ENCODE assay signal across 26 cellular contexts in genomic region chr14:100250732-100251465, GRCh38. TPM values are rescaled to one million over a fixed set of nuclear protein-coding genes. Genes with fewer than 3 reads are reported as not detected.
DNase-seq lines count a peak whose midpoint lies in the region; ATAC-seq, FAIRE-seq and TF ChIP-seq lines count a peak whose summit lies in the region.
"Had no signal": no experiment of that assay in that cellular context is flagged by ENCODE, and none has a peak within 500 bp of the region (broad histone marks: within the 10 kb centered on the region; RNA-seq: fewer than 3 reads in every experiment).

No MANE protein-coding gene starts in this region.

- H4K5ac ChIP-seq in mesendoderm (ENCODE audit: low read length), result no peak overlapping the region

- H3K79me2 ChIP-seq in K562 (ENCODE audit: control insufficient read depth, insufficient read depth, low read length), result peaks cover 98% of the 10 kb centered on the region
- H3K79me2 ChIP-seq in mesendoderm (ENCODE audit: control insufficient read depth, insufficient read depth, low read length), result peaks cover 93% of the 10 kb centered on the region
- peaks cover 98% of the 10 kb centered on the region for H3K79me2 ChIP-seq in osteoblast (ENCODE audit: insufficient read depth, low read length)

- peaks cover 7 to 15% of the 10 kb centered on the region in 2 experiments; a peak in 4 of 5 replicates for H3K4me1 ChIP-seq in K562 (replicated peaks in 1 of 2; ENCODE audit: control insufficient read depth in 2 of 2, insufficient read depth in 2 of 2, low read length in 2 of 2)
- peaks cover 13% of the 10 kb centered on the region for H3K4me1 ChIP-seq in mesendoderm (ENCODE audit: control insufficient read depth, low read depth, low read length)
- H3K4me1 ChIP-seq in osteoblast (ENCODE audit: insufficient read depth, low read length), result no peaks in the 10 kb centered on the region

- no peaks in the 10 kb centered on the region for H3K27me3 ChIP-seq in K562 (ENCODE audit: control insufficient read depth in 2 of 2, insufficient read depth in 2 of 2, low read length in 2 of 2)
- no peaks in the 10 kb centered on the region for H3K27me3 ChIP-seq in mesendoderm (ENCODE audit: insufficient read depth, low read length, poor library complexity)
- no peaks in the 10 kb centered on the region for H3K27me3 ChIP-seq in osteoblast (ENCODE audit: insufficient read depth, low read length)
- H3K27me3 ChIP-seq: BLaER1 treated with 17β-estradiol and CSF1 and Interleukin-3, amounts not matched to agents 10 nM and 100 nM; dorsolateral prefrontal cortex; heart right ventricle; spleen; tibial nerve had no signal

- peaks cover 5% of the 10 kb centered on the region for H3K79me1 ChIP-seq in mesendoderm (ENCODE audit: low read length)

- intact Hi-C loops in K562 (cut with micrococcal nuclease), result no loop called here

- H3K23ac ChIP-seq in mesendoderm (ENCODE audit: low read length), result no peak overlapping the region

- H2BK5ac ChIP-seq in mesendoderm (ENCODE audit: low read length), result no peak overlapping the region

- no peak overlapping the region for H3K9ac ChIP-seq in K562 (ENCODE audit: insufficient read depth in 1 of 2, low read depth in 2 of 2, low read length in 2 of 2)
- no peak overlapping the region for H3K9ac ChIP-seq in mesendoderm (ENCODE audit: low read length)
- H3K9ac ChIP-seq: BLaER1 treated with 17β-estradiol and CSF1 and Interleukin-3, amounts not matched to agents 10 nM and 100 nM had no signal

- BruUV-seq in K562 (replicated peaks; lab: Mats Ljungman, UMichigan), result no TSS peak

- in situ Hi-C loops in K562 (cut with MboI), result no loop called here

- no peak overlapping the region for H2AFZ ChIP-seq in K562 (ENCODE audit: low read depth, low read length)
- no peak overlapping the region for H2AFZ ChIP-seq in osteoblast (ENCODE audit: low read length)

- no peak for TF ChIP-seq EP300 in K562 (IDR thresholded peaks at IDR 0.05; ENCODE audit: low read length)

- WGBS in K562 (ENCODE audit: insufficient coverage, low coverage, missing lambda C conversion rate), result 82% methylated on average over 1 of the region's 2 CpGs
- WGBS in mesendoderm (ENCODE audit: extremely low coverage, insufficient coverage, low lambda C conversion rate), result no CpG with 5 or more reads among the region's 2 CpGs

- ATAC-seq in K562 (no peak), GM18498 (IDR thresholded peaks at IDR 0.05; ENCODE audit: unreplicated experiment) (no peak)
- ATAC-seq: heart right ventricle; stimulated activated naive CD8-positive, alpha-beta T cell treated with anti-CD3 and anti-CD28 coated beads, Interleukin-15, amount 100 ng/mL, for 72 hours had no signal

- peaks cover 42% of the 10 kb centered on the region; the same call in 2 of the 3 replicates for H3K36me3 ChIP-seq in K562 (ENCODE audit: control insufficient read depth, insufficient read depth, low read length)
- no peaks in the 10 kb centered on the region for H3K36me3 ChIP-seq in mesendoderm (ENCODE audit: control insufficient read depth, insufficient read depth, low read length)
- no peaks in the 10 kb centered on the region for H3K36me3 ChIP-seq in osteoblast (ENCODE audit: insufficient read depth, low read length)
- H3K36me3 ChIP-seq: left ventricle myocardium inferior, spleen, tibial nerve had no signal

- no peak overlapping the region for H3K56ac ChIP-seq in mesendoderm (ENCODE audit: low read length)

- TF ChIP-seq POLR2A in GM12891 (IDR thresholded peaks at IDR 0.05; ENCODE audit: low read depth, low read length) (no peak), K562 (conservative IDR thresholded peaks at IDR 0.05) (no peak)

- H3K27ac ChIP-seq in 22Rv1, result 0 out of 2 replicates have a peak overlapping the region, but pooled peaks have one; percentile 4
- peak overlapping the region; percentile 24; the same call in 1 of the 3 replicates for H3K27ac ChIP-seq in K562 (ENCODE audit: extremely low read depth, low read depth, low read length)
- H3K27ac ChIP-seq in mesendoderm (ENCODE audit: low read depth, low read length), result no peak overlapping the region
- no peak overlapping the region for H3K27ac ChIP-seq in osteoblast (ENCODE audit: low read depth, low read length)
- H3K27ac ChIP-seq: BLaER1 treated with 17β-estradiol and CSF1 and Interleukin-3, amounts not matched to agents 10 nM and 100 nM; dorsolateral prefrontal cortex; epithelial cell of prostate; heart right ventricle; left ventricle myocardium inferior; tibial nerve had no signal

- H3K4ac ChIP-seq in mesendoderm (ENCODE audit: low read depth, low read length), result no peak overlapping the region

- POLR2A ChIA-PET in K562 (lab: Yijun Ruan, JAX), result interaction anchor here (1.1 kb wide), 1 partner anchor 9 kb away, joined by 3 read pairs; no protein-coding TSS in a partner anchor

- H4K8ac ChIP-seq in mesendoderm (ENCODE audit: low read depth, low read length), result no peak overlapping the region

- H3K9me3 ChIP-seq in K562 (replicated peaks; ENCODE audit: control insufficient read depth, insufficient read depth, low read depth, low read length) (no peaks in the 10 kb centered on the region), osteoblast (ENCODE audit: low read depth, low read length) (no peaks in the 10 kb centered on the region)
- H3K9me3 ChIP-seq: BLaER1 treated with 17β-estradiol and CSF1 and Interleukin-3, amounts not matched to agents 10 nM and 100 nM; heart right ventricle; left ventricle myocardium inferior; spleen; tibial nerve had no signal

- no peak for DNase-seq in GM12891 (ENCODE audit: insufficient read length, low spot score)
- DNase-seq in K562 (ENCODE audit: extremely low read depth in 1 of 4, low spot score in 3 of 4), result no peak
- DNase-seq in mesendoderm, result peak; percentile 22
- DNase-seq in hypothalamus (lab: John Stamatoyannopoulos, UW), result no peak
- no peak for DNase-seq in OCI-M2 (lab: John Stamatoyannopoulos, UW; ENCODE audit: unreplicated experiment)
- DNase-seq in osteoblast (ENCODE audit: insufficient read length, low spot score, missing footprints), result no peak
- DNase-seq: ACHN; anterior cingulate cortex; caudate nucleus; dorsolateral prefrontal cortex; heart right ventricle; immature natural killer cell; KBM-7; left ventricle myocardium inferior; NCI-H2171; NCI-H526 treated with DMSO at 0.1 percent for 48 hours; retina; RPMI8226; spleen; stimulated activated CD4-positive, alpha-beta T cell treated with anti-CD3 and anti-CD28 coated beads, Interleukin-4, amount 100 ng/mL, for 1 hour; stimulated activated naive CD8-positive, alpha-beta T cell treated with anti-CD3 and anti-CD28 coated beads, Interleukin-15, amount 100 ng/mL, for 72 hours had no signal

- CTCF ChIA-PET in K562 (lab: Yijun Ruan, JAX; ENCODE audit: low intra/inter-chr PET ratio), result no interaction called here

- H2BK120ac ChIP-seq in mesendoderm (ENCODE audit: low read depth, low read length), result no peak overlapping the region

- no peaks in the 10 kb centered on the region for H3K9me1 ChIP-seq in K562 (ENCODE audit: control insufficient read depth, insufficient read depth, low read length)

- no peak for TF ChIP-seq CTCF in 22Rv1 (IDR thresholded peaks at IDR 0.05)
- no peak for TF ChIP-seq CTCF in K562 (IDR thresholded peaks at IDR 0.05 in 2 of 3, conservative IDR thresholded peaks at IDR 0.05 in 1 of 3; ENCODE audit: insufficient read depth in 2 of 3, low read depth in 1 of 3, low read length in 3 of 3)
- TF ChIP-seq CTCF in osteoblast (IDR thresholded peaks at IDR 0.05; ENCODE audit: extremely low read depth, low read depth, low read length), result no peak

- no peak overlapping the region for H2BK15ac ChIP-seq in mesendoderm (replicated peaks; ENCODE audit: low read depth)

- H3K4me2 ChIP-seq in K562 (ENCODE audit: insufficient read depth, low read length) (no peak overlapping the region), mesendoderm (ENCODE audit: low read length) (no peak overlapping the region), osteoblast (ENCODE audit: insufficient read depth, low read length) (no peak overlapping the region)

- TF ChIP-seq RAD21 in K562 (CRISPR knock-in tag; conservative IDR thresholded peaks at IDR 0.05 in 1 of 2, IDR thresholded peaks at IDR 0.05 in 1 of 2), result no peak

- no peak overlapping the region for H2AK5ac ChIP-seq in mesendoderm (ENCODE audit: low read length)

- no peak overlapping the region for H3K4me3 ChIP-seq in K562
- H3K4me3 ChIP-seq in mesendoderm (ENCODE audit: low read length), result no peak overlapping the region
- H3K4me3 ChIP-seq in osteoblast (ENCODE audit: insufficient read depth, low read length), result no peak overlapping the region
- H3K4me3 ChIP-seq: BLaER1 treated with 17β-estradiol and CSF1 and Interleukin-3, amounts not matched to agents 10 nM and 100 nM; dorsolateral prefrontal cortex; heart right ventricle; left ventricle myocardium inferior; spleen; tibial nerve had no signal

- no peak for FAIRE-seq in GM12891 (lab: Jason Lieb, UNC)
- no peak for FAIRE-seq in K562 (lab: Jason Lieb, UNC)

- H4K20me1 ChIP-seq in K562 (replicated peaks; ENCODE audit: control insufficient read depth, insufficient read depth, low read length), result peaks cover 48% of the 10 kb centered on the region
- H4K20me1 ChIP-seq in osteoblast (ENCODE audit: insufficient read depth, low read length), result peaks cover 79% of the 10 kb centered on the region

- no peak overlapping the region for H3K18ac ChIP-seq in mesendoderm (ENCODE audit: low read length)

RNA-seq across cellular contexts. Expression of gene YY1, which starts 12.0 kb away (rescaled TPM):
- 36.2 TPM for polyA plus RNA-seq in GM12891 (2012; ENCODE audit: low read depth, missing spikeins)
- 30.4 and 53.6 TPM in 2 replicates for total RNA-seq in K562 (2011; cell fraction: chromatin; rRNA removed; ENCODE audit: low replicate concordance)
- total RNA-seq in K562 (2011; cell fraction: nucleolus; rRNA removed), result 21.0 and 21.6 TPM in 2 replicates
- 32.7 and 52.1 TPM in 2 replicates for total RNA-seq in K562 (2011; cell fraction: nucleoplasm; rRNA removed)
- total RNA-seq in K562 (2014; rRNA removed) (45.3 and 46.7 TPM in 2 replicates), K562 (2014; rRNA removed; fragmentation: Illumina TruSeq; extraction: Trizol) (70.8 and 81.3 TPM in 2 replicates), K562 (2015; rRNA removed; fragmentation: Illumina TruSeq; extraction: Trizol) (44.3 and 53.0 TPM in 2 replicates), K562 (2021) (74.2 and 76.9 TPM in 2 replicates), osteoblast (45.2 and 47.1 TPM in 2 replicates)
- polyA plus RNA-seq in K562 (2011; rRNA removed) (35.4 and 55.0 TPM in 2 replicates), K562 (2014; fragmentation: Illumina TruSeq; extraction: Trizol) (43.9 and 46.5 TPM in 2 replicates), K562 (2014; fragmentation: Nextera tagmentation; extraction: Ambion mirVana) (10 to 100 TPM; 20.8 to 21.0 TPM), K562 (2014; rRNA removed) (28.8 and 29.0 TPM in 2 replicates)
- polyA plus RNA-seq in K562 (2011; cell fraction: cytosol; rRNA removed), result 16.4 TPM in 2 replicates
- 22.7 and 24.9 TPM in 2 replicates for polyA plus RNA-seq in K562 (2011; cell fraction: nucleus; rRNA removed)
- polyA plus RNA-seq in K562 (2012), result 44.5 and 48.2 TPM in 2 replicates
- 33.4 and 50.0 TPM in 2 replicates for polyA minus RNA-seq in K562 (2011; rRNA and poly(A)+ RNA removed)
- 21.0 and 27.0 TPM in 2 replicates for polyA minus RNA-seq in K562 (2011; cell fraction: cytosol; rRNA and poly(A)+ RNA removed)
- polyA minus RNA-seq in K562 (2011; cell fraction: nucleus; rRNA and poly(A)+ RNA removed), result 11.6 and 19.1 TPM in 2 replicates
- 150 TPM for polyA plus RNA-seq in mesendoderm (2013, experiment 1 of 2)
- polyA plus RNA-seq in mesendoderm (2013, experiment 2 of 2), result 152 TPM

RNA-seq across cellular contexts. Expression of gene SLC25A29, which starts 55.3 kb away (rescaled TPM):
- polyA plus RNA-seq in GM12891 (2012; ENCODE audit: low read depth, missing spikeins), result 3.8 TPM
- total RNA-seq in K562 (2011; cell fraction: chromatin; rRNA removed; ENCODE audit: low replicate concordance), result 25.5 and 46.3 TPM in 2 replicates
- 35.9 TPM in 2 replicates for total RNA-seq in K562 (2011; cell fraction: nucleolus; rRNA removed)
- 25.8 and 28.6 TPM in 2 replicates for total RNA-seq in K562 (2011; cell fraction: nucleoplasm; rRNA removed)
- total RNA-seq in K562 (2014; rRNA removed) (12.7 and 17.5 TPM in 2 replicates), K562 (2014; rRNA removed; fragmentation: Illumina TruSeq; extraction: Trizol) (2.0 and 2.7 TPM in 2 replicates), K562 (2015; rRNA removed; fragmentation: Illumina TruSeq; extraction: Trizol) (3.8 and 4.1 TPM in 2 replicates), K562 (2021) (13.7 and 14.5 TPM in 2 replicates), osteoblast (11.8 and 19.9 TPM in 2 replicates)
- polyA plus RNA-seq in K562 (2011; rRNA removed) (11.3 and 20.4 TPM in 2 replicates), K562 (2014; fragmentation: Illumina TruSeq; extraction: Trizol) (4.7 and 4.8 TPM in 2 replicates), K562 (2014; fragmentation: Nextera tagmentation; extraction: Ambion mirVana) (under 1 TPM; 0.07 to 0.25 TPM), K562 (2014; rRNA removed) (14.1 and 16.4 TPM in 2 replicates)
- 19.0 and 24.9 TPM in 2 replicates for polyA plus RNA-seq in K562 (2011; cell fraction: cytosol; rRNA removed)
- 94.7 and 105 TPM in 2 replicates for polyA plus RNA-seq in K562 (2011; cell fraction: nucleus; rRNA removed)
- polyA plus RNA-seq in K562 (2012), result 6.3 and 8.5 TPM in 2 replicates
- 3.0 and 3.6 TPM in 2 replicates for polyA minus RNA-seq in K562 (2011; rRNA and poly(A)+ RNA removed)
- 7.5 and 8.0 TPM in 2 replicates for polyA minus RNA-seq in K562 (2011; cell fraction: cytosol; rRNA and poly(A)+ RNA removed)
- 15.0 and 16.2 TPM in 2 replicates for polyA minus RNA-seq in K562 (2011; cell fraction: nucleus; rRNA and poly(A)+ RNA removed)
- polyA plus RNA-seq in mesendoderm (2013, experiment 1 of 2), result 29.6 TPM
- polyA plus RNA-seq in mesendoderm (2013, experiment 2 of 2), result 31.1 TPM

Comparison
In these comparisons a context has a peak if more than half of its experiments do, and no peak if none do; other contexts are left out.
1. H3K27ac ChIP-seq: peak in 22Rv1 (single experiment) and K562 (single experiment); none in mesendoderm (single experiment) and osteoblast (single experiment).